Comparison of ENCODE assay signal across 10 cellular contexts in the genomic region with DNA sequence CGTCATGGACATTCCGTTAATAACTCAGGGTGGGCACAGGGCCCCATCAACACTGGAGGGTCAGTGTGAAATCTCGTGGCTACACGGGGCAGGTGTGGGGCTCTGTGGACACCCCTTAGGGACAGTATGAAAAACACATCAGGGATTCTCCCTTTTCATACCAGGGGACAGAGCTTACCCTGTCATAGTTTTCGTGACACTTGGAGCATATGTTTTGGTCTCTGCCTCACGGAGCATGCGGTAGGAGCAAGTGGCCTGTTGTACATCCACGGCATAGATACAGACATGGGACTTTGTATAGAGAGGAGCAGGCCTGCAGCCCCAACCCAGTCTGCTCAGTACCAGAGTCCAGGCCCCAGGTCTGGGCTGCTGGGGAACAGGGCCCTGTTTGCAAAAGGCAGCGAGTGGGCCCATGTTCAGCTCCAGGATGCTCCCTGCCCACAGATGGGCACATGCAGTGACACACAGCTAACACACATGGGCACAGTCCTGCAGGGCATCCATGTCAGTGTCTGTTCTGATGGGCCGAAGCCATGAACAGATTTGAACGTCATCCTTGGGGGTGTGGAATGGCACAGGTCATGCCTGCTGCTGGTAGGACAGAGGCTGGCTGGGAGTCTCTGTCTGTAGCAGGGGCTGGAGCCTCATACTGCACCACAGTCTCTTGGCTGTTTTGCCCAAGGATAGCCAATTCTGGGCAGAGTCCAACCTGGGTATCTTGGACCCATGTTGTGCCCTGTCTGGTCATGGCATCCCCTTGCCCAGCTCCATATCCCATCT. TPM values are rescaled to one million over a fixed set of nuclear protein-coding genes. Genes with fewer than 3 reads are reported as not detected.
"Had no signal": no experiment of that assay in that cellular context is flagged by ENCODE, and none has a peak within 500 bp of the region (broad histone marks: within the 10 kb centered on the region; RNA-seq: fewer than 3 reads in every experiment).

No MANE protein-coding gene starts in this region.

RNA-seq across cellular contexts. Expression of gene DEFB131A, which starts 50.2 kb away (rescaled TPM):
- total RNA-seq: OCI-LY7, PC-3, PC-9, Peyer's patch, Right ventricle myocardium inferior, Right ventricle myocardium superior, RPMI7951, SJCRH30, SJSA1, SK-MEL-5 had no signal
